Comparison of ENCODE assay signal across 8 cellular contexts in genomic region chr2:25453199-25453903, GRCh38.
DNase-seq lines count a peak whose midpoint lies in the region; ATAC-seq lines count a peak whose summit lies in the region.

No MANE protein-coding gene starts in this region.

- peak overlapping the region; percentile 91 for H3K27ac Mint-ChIP-seq in activated CD4-positive, alpha-beta T cell treated with anti-CD3 and anti-CD28 coated beads, Interleukin-2, amount 10 ng/mL, durations not matched to agents 24 days and 14 days
- H3K27ac Mint-ChIP-seq in activated T-helper 17 cell treated with anti-CD3 and anti-CD28 coated beads, Interleukin-2, amount 50 U/mL, for 72 hours, result peak overlapping the region; percentile 94
- H3K27ac Mint-ChIP-seq in stimulated activated effector memory CD8-positive, alpha-beta T cell treated with anti-CD3 and anti-CD28 coated beads, Interleukin-12 subunit alpha, Interleukin-12 subunit beta, amount 100 ng/mL, for 72 hours, result peak overlapping the region; percentile 91

- DNase-seq in activated CD4-positive, alpha-beta T cell treated with anti-CD3 and anti-CD28 coated beads, Interleukin-2, amount 10 ng/mL, durations not matched to agents 24 days and 14 days, result peak; percentile 82
- no peak for DNase-seq in activated CD4-positive, alpha-beta T cell treated with anti-CD3 and anti-CD28 coated beads for 1 hour
- DNase-seq in stimulated activated effector memory CD8-positive, alpha-beta T cell treated with anti-CD3 and anti-CD28 coated beads, Interleukin-12 subunit alpha, Interleukin-12 subunit beta, amount 100 ng/mL, for 72 hours (ENCODE audit: low spot score in 2 of 2), result peak in 1 of 2 donors; percentile 52
- no peak for DNase-seq in GOT3 (lab: John Stamatoyannopoulos, UW)
- DNase-seq in DMS 273 (lab: John Stamatoyannopoulos, UW; ENCODE audit: unreplicated experiment), result no peak
- DNase-seq in SHP77 treated with DMSO at 0.1 percent for 48 hours (lab: John Stamatoyannopoulos, UW), result no peak

- peaks cover 32% of the 10 kb centered on the region for H3K36me3 Mint-ChIP-seq in activated CD4-positive, alpha-beta T cell treated with anti-CD3 and anti-CD28 coated beads, Interleukin-2, amount 10 ng/mL, durations not matched to agents 24 days and 14 days (ENCODE audit: low read depth)
- peaks cover 30% of the 10 kb centered on the region for H3K36me3 Mint-ChIP-seq in activated T-helper 17 cell treated with anti-CD3 and anti-CD28 coated beads, Interleukin-2, amount 50 U/mL, for 72 hours (ENCODE audit: low read depth)
- peaks cover 22% of the 10 kb centered on the region for H3K36me3 Mint-ChIP-seq in stimulated activated effector memory CD8-positive, alpha-beta T cell treated with anti-CD3 and anti-CD28 coated beads, Interleukin-12 subunit alpha, Interleukin-12 subunit beta, amount 100 ng/mL, for 72 hours

- intact Hi-C loops in activated CD4-positive, alpha-beta T cell treated with anti-CD3 and anti-CD28 coated beads, Interleukin-2, amount 10 ng/mL, durations not matched to agents 24 days and 14 days (cut with micrococcal nuclease), result loop anchor here (1.0 to 5.0 kb wide), 4 partner anchors 39 to 105 kb away; no protein-coding TSS in a partner anchor

- H3K4me1 Mint-ChIP-seq in activated CD4-positive, alpha-beta T cell treated with anti-CD3 and anti-CD28 coated beads, Interleukin-2, amount 10 ng/mL, durations not matched to agents 24 days and 14 days, result peaks cover 21% of the 10 kb centered on the region
- peaks cover 18% of the 10 kb centered on the region for H3K4me1 Mint-ChIP-seq in activated T-helper 17 cell treated with anti-CD3 and anti-CD28 coated beads, Interleukin-2, amount 50 U/mL, for 72 hours
- no peaks in the 10 kb centered on the region for H3K4me1 Mint-ChIP-seq in stimulated activated effector memory CD8-positive, alpha-beta T cell treated with anti-CD3 and anti-CD28 coated beads, Interleukin-12 subunit alpha, Interleukin-12 subunit beta, amount 100 ng/mL, for 72 hours

- peak; percentile 88 for ATAC-seq in HG02981 (IDR thresholded peaks at IDR 0.05; ENCODE audit: unreplicated experiment)
- peak; percentile 98 for ATAC-seq in activated T-helper 17 cell treated with anti-CD3 and anti-CD28 coated beads, Interleukin-2, amount 50 U/mL, for 72 hours (replicated peaks)
- peak; percentile 99 for ATAC-seq in stimulated activated effector memory CD8-positive, alpha-beta T cell treated with anti-CD3 and anti-CD28 coated beads, Interleukin-12 subunit alpha, Interleukin-12 subunit beta, amount 100 ng/mL, for 72 hours

- peaks cover 8% of the 10 kb centered on the region for H3K9me3 Mint-ChIP-seq in activated CD4-positive, alpha-beta T cell treated with anti-CD3 and anti-CD28 coated beads, Interleukin-2, amount 10 ng/mL, durations not matched to agents 24 days and 14 days
- H3K9me3 Mint-ChIP-seq in activated T-helper 17 cell treated with anti-CD3 and anti-CD28 coated beads, Interleukin-2, amount 50 U/mL, for 72 hours, result peaks cover 3% of the 10 kb centered on the region
- no peaks in the 10 kb centered on the region for H3K9me3 Mint-ChIP-seq in stimulated activated effector memory CD8-positive, alpha-beta T cell treated with anti-CD3 and anti-CD28 coated beads, Interleukin-12 subunit alpha, Interleukin-12 subunit beta, amount 100 ng/mL, for 72 hours

- peak overlapping the region; percentile 57 for H3K4me3 Mint-ChIP-seq in activated CD4-positive, alpha-beta T cell treated with anti-CD3 and anti-CD28 coated beads, Interleukin-2, amount 10 ng/mL, durations not matched to agents 24 days and 14 days
- peak overlapping the region; percentile 69 for H3K4me3 Mint-ChIP-seq in activated T-helper 17 cell treated with anti-CD3 and anti-CD28 coated beads, Interleukin-2, amount 50 U/mL, for 72 hours
- H3K4me3 Mint-ChIP-seq in stimulated activated effector memory CD8-positive, alpha-beta T cell treated with anti-CD3 and anti-CD28 coated beads, Interleukin-12 subunit alpha, Interleukin-12 subunit beta, amount 100 ng/mL, for 72 hours, result peak overlapping the region; percentile 26

- no peaks in the 10 kb centered on the region for H3K27me3 Mint-ChIP-seq in activated CD4-positive, alpha-beta T cell treated with anti-CD3 and anti-CD28 coated beads, Interleukin-2, amount 10 ng/mL, durations not matched to agents 24 days and 14 days
- no peaks in the 10 kb centered on the region for H3K27me3 Mint-ChIP-seq in activated T-helper 17 cell treated with anti-CD3 and anti-CD28 coated beads, Interleukin-2, amount 50 U/mL, for 72 hours
